In the genomic region with DNA sequence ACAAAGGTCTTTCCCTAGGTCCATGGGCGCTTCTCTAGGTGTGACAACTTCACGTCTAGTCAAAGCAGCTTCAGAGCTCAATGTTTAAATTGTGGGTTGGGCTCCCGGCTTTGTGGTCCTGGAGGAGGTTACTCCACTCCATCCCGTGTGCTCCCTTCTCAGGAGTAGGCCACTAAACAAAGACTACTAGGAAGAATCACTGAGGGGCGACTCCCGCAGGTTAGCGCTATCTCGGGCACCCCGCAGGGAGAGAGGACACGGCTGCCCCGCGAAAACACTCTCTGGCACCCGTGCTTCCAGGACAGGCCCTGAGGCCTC, we compare ENCODE assay signal across 8 cellular contexts. TPM values are rescaled to one million over a fixed set of nuclear protein-coding genes. Genes with fewer than 3 reads are reported as not detected.
DNase-seq lines count a peak whose midpoint lies in the region; TF ChIP-seq lines count a peak whose summit lies in the region.

No MANE protein-coding gene starts in this region.

- H3K36me3 Mint-ChIP-seq in Caco-2 (ENCODE audit: insufficient read depth, unreplicated experiment), result peaks cover 11% of the 10 kb centered on the region
- H3K36me3 Mint-ChIP-seq in H9 (ENCODE audit: insufficient read depth in 1 of 3, low read depth in 3 of 3), result peaks cover 9 to 24% (median 16%) of the 10 kb centered on the region in 3 experiments; a peak in 6 of 7 replicates

- H3K36me3 ChIP-seq in Caco-2 (ENCODE audit: control insufficient read depth, insufficient read depth, low read length) (peaks cover 1% of the 10 kb centered on the region; the same call in 1 of the 2 replicates), SK-N-MC (ENCODE audit: insufficient read depth, low read length) (peaks cover 27% of the 10 kb centered on the region), neural cell (ENCODE audit: insufficient read depth, low read length) (no peaks in the 10 kb centered on the region)

- H3K4me1 Mint-ChIP-seq in Caco-2 (ENCODE audit: low read depth, unreplicated experiment), result peaks cover 8% of the 10 kb centered on the region
- peaks cover 10 to 14% of the 10 kb centered on the region in 2 experiments for H3K4me1 Mint-ChIP-seq in H9

- H3K4me3 ChIP-seq in Caco-2 (ENCODE audit: low read depth, low read length) (peak overlapping the region; percentile 96), SK-N-MC (peak overlapping the region; percentile 91), epithelial cell of proximal tubule (ENCODE audit: low read depth, low read length) (peak overlapping the region; percentile 96), neural cell (ENCODE audit: low read length) (peak overlapping the region; percentile 82)

- no peak overlapping the region for H3K18ac ChIP-seq in H9 (ENCODE audit: insufficient read length, low read depth, low read length)

- no peaks in the 10 kb centered on the region for H4K20me1 ChIP-seq in H9 (ENCODE audit: control insufficient read depth, insufficient read depth, insufficient read length)
- no peaks in the 10 kb centered on the region for H4K20me1 ChIP-seq in neural cell (ENCODE audit: insufficient read depth)

- no peak overlapping the region for H3K27ac ChIP-seq in H9 (ENCODE audit: insufficient read length, low read depth, low read length)
- peak overlapping the region; percentile 15; the same call in 1 of the 2 replicates for H3K27ac ChIP-seq in SK-N-MC
- H3K27ac ChIP-seq in neural cell (ENCODE audit: low read length), result peak overlapping the region; percentile 80

- no peak overlapping the region for H2BK20ac ChIP-seq in H9 (ENCODE audit: low read depth, low read length, poor library complexity, severe bottlenecking)

- H3K23me2 ChIP-seq in H9 (ENCODE audit: insufficient read length, low read depth, low read length, poor library complexity, severe bottlenecking), result peaks cover 7% of the 10 kb centered on the region

- WGBS in H9 (ENCODE audit: extremely low coverage, insufficient read length, low lambda C conversion rate), result no CpG with 5 or more reads among the region's 13 CpGs

- H3K14ac ChIP-seq in H9 (ENCODE audit: insufficient read depth, low read length), result peak overlapping the region; percentile 84

- no peak overlapping the region for H3K4ac ChIP-seq in H9 (ENCODE audit: low read depth, low read length)

- H3K9ac ChIP-seq in H9 (ENCODE audit: extremely low read depth, insufficient read length, low read length) (peak overlapping the region; percentile 58), SK-N-MC (ENCODE audit: insufficient read length) (peak overlapping the region; percentile 88), neural cell (ENCODE audit: low read length) (peak overlapping the region; percentile 95)

- no peaks in the 10 kb centered on the region for H3K9me3 ChIP-seq in Caco-2
- H3K9me3 ChIP-seq in H9 (ENCODE audit: control insufficient read depth, low read depth, low read length), result no peaks in the 10 kb centered on the region
- H3K9me3 ChIP-seq in SK-N-MC (ENCODE audit: low read depth, low read length), result no peaks in the 10 kb centered on the region
- H3K9me3 ChIP-seq in neural cell (ENCODE audit: low read length), result no peaks in the 10 kb centered on the region

- no peak overlapping the region for H3T11ph ChIP-seq in H9 (ENCODE audit: low read length)

- H3K27ac Mint-ChIP-seq in Caco-2 (ENCODE audit: unreplicated experiment), result peak overlapping the region; percentile 78
- peak overlapping the region in 1 of 3 experiments; percentile 34; a peak in 2 of 7 replicates for H3K27ac Mint-ChIP-seq in H9

- H3K4me3 Mint-ChIP-seq in Caco-2 (ENCODE audit: unreplicated experiment) (peak overlapping the region; percentile 83), H9 (peak overlapping the region; percentile 86 to 88)

- no peak overlapping the region for H4K91ac ChIP-seq in H9 (ENCODE audit: insufficient read length, low read depth, low read length)

- TF ChIP-seq RAD21 in neural cell (conservative IDR thresholded peaks at IDR 0.05), result no peak

- H3K23ac ChIP-seq in H9 (ENCODE audit: insufficient read length, low read depth, low read length), result no peak overlapping the region

- H2BK15ac ChIP-seq in H9 (ENCODE audit: low read depth, low read length), result no peak overlapping the region

- H3K79me2 ChIP-seq in H9 (ENCODE audit: insufficient read depth, low read length) (no peaks in the 10 kb centered on the region), neural cell (replicated peaks; ENCODE audit: insufficient read depth, low read length) (peaks cover 27% of the 10 kb centered on the region)

- TF ChIP-seq CTCF in Caco-2 (IDR thresholded peaks at IDR 0.05; ENCODE audit: insufficient read depth in 1 of 2, low read depth in 1 of 2, low read length in 1 of 2, severe bottlenecking in 1 of 2, unreplicated experiment in 1 of 2) (no peak), H9 (conservative IDR thresholded peaks at IDR 0.05) (no peak), epithelial cell of proximal tubule (conservative IDR thresholded peaks at IDR 0.05; ENCODE audit: low read depth, low read length) (no peak), neural cell (IDR thresholded peaks at IDR 0.05; ENCODE audit: poor library complexity, severe bottlenecking) (no peak), GM13977 (IDR thresholded peaks at IDR 0.05; ENCODE audit: extremely low read depth, insufficient read depth, missing control alignments) (no peak)

- DNase-seq in Caco-2 (no peak), H9 (no peak), SK-N-MC (ENCODE audit: low read depth, low spot score) (no peak), epithelial cell of proximal tubule (ENCODE audit: low read depth) (no peak), GM13977 (ENCODE audit: low spot score) (no peak), hippocampal formation (lab: John Stamatoyannopoulos, UW) (no peak), NOMO-1 (lab: John Stamatoyannopoulos, UW; ENCODE audit: unreplicated experiment in 2 of 2) (no peak)

- H3K4me1 ChIP-seq in Caco-2, result peaks cover 4% of the 10 kb centered on the region
- H3K4me1 ChIP-seq in H9 (ENCODE audit: insufficient read depth, low read length), result no peaks in the 10 kb centered on the region

- intact Hi-C loops in Caco-2 (cut with micrococcal nuclease; ENCODE audit: unreplicated experiment), result loop anchor here (1.0 kb wide), 1 partner anchor 41 kb away; the partner anchor contains the start of gene PKM

- no peaks in the 10 kb centered on the region for H3K9me3 Mint-ChIP-seq in Caco-2 (ENCODE audit: unreplicated experiment)
- no peaks in the 10 kb centered on the region for H3K9me3 Mint-ChIP-seq in H9

- no peaks in the 10 kb centered on the region for H3K79me1 ChIP-seq in H9 (ENCODE audit: insufficient read depth, low read depth, low read length, poor library complexity, severe bottlenecking)

- CTCF ChIA-PET in Caco-2 (lab: Charles Lee), result interaction anchor here (0.6 kb wide), 1 partner anchor 414 kb away, joined by 3 read pairs; the partner anchor contains the start of genes BBS4 and HIGD2B

- H3K27me3 ChIP-seq in Caco-2 (replicated peaks; ENCODE audit: control insufficient read depth, insufficient read depth, low read length) (no peaks in the 10 kb centered on the region), H9 (ENCODE audit: insufficient read depth, low read length) (no peaks in the 10 kb centered on the region), neural cell (ENCODE audit: insufficient read depth, low read depth, low read length) (no peaks in the 10 kb centered on the region)

- in situ Hi-C loops in GM13977 (cut with MboI; ENCODE audit: low pct_unique_long_range_greater_than_20kb, low sequenced_read_pairs, unreplicated experiment), result no loop called here

- H3K4me2 ChIP-seq in H9 (ENCODE audit: insufficient read depth, insufficient read length, low read length), result peak overlapping the region; percentile 91
- H3K4me2 ChIP-seq in neural cell (ENCODE audit: low read length), result peak overlapping the region; percentile 83

- no peak for TF ChIP-seq EP300 in neural cell (conservative IDR thresholded peaks at IDR 0.05; ENCODE audit: poor library complexity, severe bottlenecking)

- H3K27me3 Mint-ChIP-seq in Caco-2 (ENCODE audit: insufficient read depth, unreplicated experiment) (no peaks in the 10 kb centered on the region), H9 (ENCODE audit: low read depth) (peaks cover 15% of the 10 kb centered on the region)

- no peak overlapping the region for H3K56ac ChIP-seq in H9 (ENCODE audit: insufficient read length, low read depth, low read length)

- H2BK12ac ChIP-seq in H9 (ENCODE audit: insufficient read length, low read depth, low read length), result no peak overlapping the region

- H3F3A ChIP-seq in neural cell (ENCODE audit: insufficient read depth, low read length, poor library complexity, severe bottlenecking), result no peaks in the 10 kb centered on the region

- H4K5ac ChIP-seq in H9 (ENCODE audit: insufficient read length, low read depth, low read length), result no peak overlapping the region

- no peak overlapping the region for H4K8ac ChIP-seq in H9 (replicated peaks; ENCODE audit: insufficient read length, low read depth, low read length)

- POLR2A ChIA-PET in Caco-2 (lab: Charles Lee), result interaction anchor here (0.6 kb wide), 1 partner anchor 183 kb away, joined by 3 read pairs; no protein-coding TSS in a partner anchor

- BruUV-seq in Caco-2 (replicated peaks; lab: Mats Ljungman, UMichigan), result no TSS peak

- H2BK5ac ChIP-seq in H9 (ENCODE audit: insufficient read length, low read length), result no peak overlapping the region

- H2BK120ac ChIP-seq in H9 (ENCODE audit: low read depth, low read length, poor library complexity, severe bottlenecking), result no peak overlapping the region

- no peak overlapping the region for H2AK5ac ChIP-seq in H9 (ENCODE audit: insufficient read length, low read length)

- H2AFZ ChIP-seq in H9 (ENCODE audit: low read length), result no peak overlapping the region
- peak overlapping the region; percentile 82 for H2AFZ ChIP-seq in neural cell (ENCODE audit: low read depth, low read length)

- no peaks in the 10 kb centered on the region for H3K9me2 ChIP-seq in neural cell (ENCODE audit: insufficient read depth, low read length)

TF ChIP-seq in neural cell, 6 proteins besides CTCF, POLR2A, EP300 and RAD21:
- no peak for TF ChIP-seq EZH2 (IDR thresholded peaks at IDR 0.05; ENCODE audit: borderline replicate concordance, insufficient read depth, low read length, poor library complexity, severe bottlenecking)
TF ChIP-seq in neural cell: peak in this region for 0.

RNA-seq across cellular contexts. Expression of gene PARP6, which starts 0.5 kb away (rescaled TPM):
- 62.2 and 64.6 TPM in 2 replicates for total RNA-seq in Caco-2 (2022)
- total RNA-seq in H9 (2021), result 54.4 and 54.5 TPM in 2 replicates
- 14.7 and 16.0 TPM in 2 replicates for total RNA-seq in epithelial cell of proximal tubule
- 200 and 218 TPM in 2 replicates for polyA plus RNA-seq in neural cell
- polyA minus RNA-seq in neural cell, result 138 and 150 TPM in 2 replicates

RNA-seq across cellular contexts. Expression of gene PKM, which starts 40.9 kb away (rescaled TPM):
- total RNA-seq in Caco-2 (2022) (733 and 791 TPM in 2 replicates), H9 (2021) (1,026 and 1,042 TPM in 2 replicates), epithelial cell of proximal tubule (1,902 and 2,237 TPM in 2 replicates)
- polyA plus RNA-seq in neural cell, result 361 and 383 TPM in 2 replicates
- 293 and 323 TPM in 2 replicates for polyA minus RNA-seq in neural cell

RNA-seq across cellular contexts. Expression of gene CELF6, which starts 48.1 kb away (rescaled TPM):
- total RNA-seq in Caco-2 (2022), result not detected in 2 replicates
- 0.13 and 0.18 TPM in 2 replicates for total RNA-seq in H9 (2021)
- not detected in 2 replicates for total RNA-seq in epithelial cell of proximal tubule
- polyA plus RNA-seq in neural cell, result 68.6 and 90.1 TPM in 2 replicates
- polyA minus RNA-seq in neural cell, result 36.9 and 40.2 TPM in 2 replicates
